ENCODE assay signal across 7 cellular contexts in the genomic region with DNA sequence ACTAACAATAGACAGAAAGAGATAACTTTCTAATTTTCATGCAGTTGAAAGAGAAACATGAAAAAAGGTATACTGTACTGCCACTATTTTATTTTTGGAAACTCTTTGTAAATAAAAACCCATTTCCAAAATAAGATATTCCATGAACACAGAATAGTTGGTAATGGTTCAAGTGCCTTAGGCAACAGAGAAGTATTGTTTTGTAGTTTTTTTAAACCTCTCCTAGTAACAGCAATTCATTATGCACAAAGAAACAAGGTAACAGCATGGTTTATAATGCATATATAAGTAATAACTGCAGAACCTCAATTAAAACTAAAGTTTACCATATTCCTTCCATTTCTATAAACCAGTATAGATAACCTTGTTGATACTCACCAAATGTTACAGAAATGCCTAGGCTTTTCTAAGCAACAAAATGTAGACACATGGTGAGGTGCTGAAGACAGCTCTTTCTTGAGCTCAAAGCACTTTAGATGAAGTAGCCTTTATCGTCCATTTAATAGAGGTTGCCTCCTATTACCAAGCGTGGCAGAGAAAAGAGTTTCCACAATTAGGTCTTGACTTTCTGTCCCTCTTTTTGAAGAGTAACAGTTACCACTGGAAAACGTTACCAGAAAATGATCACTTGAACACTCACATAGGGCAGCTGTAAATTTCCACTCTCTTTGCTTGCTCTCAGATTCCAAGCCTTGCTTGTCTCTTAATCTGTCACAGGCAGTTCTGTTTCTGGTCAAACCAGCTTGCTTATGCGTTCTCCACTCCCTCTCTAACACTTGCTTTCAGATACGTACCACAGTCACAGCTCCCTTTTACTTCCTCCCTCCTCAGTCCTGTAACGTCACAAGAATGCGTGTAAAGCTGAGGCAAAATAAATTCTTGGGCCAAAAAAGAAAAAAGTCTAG. TPM values are rescaled to one million over a fixed set of nuclear protein-coding genes. Genes with fewer than 3 reads are reported as not detected.
A peak's percentile ranks its signal among the peaks of the same experiment; 100 is the strongest.
DNase-seq lines count a peak whose midpoint lies in the region; ATAC-seq and TF ChIP-seq lines count a peak whose summit lies in the region.

No MANE protein-coding gene starts in this region.

- no peak for TF ChIP-seq POLR2A in esophagus muscularis mucosa (IDR thresholded peaks at IDR 0.05; ENCODE audit: low read depth)

- no peaks in the 10 kb centered on the region for H3K36me3 ChIP-seq in esophagus muscularis mucosa

- H3K4me3 ChIP-seq in esophagus muscularis mucosa = peak overlapping the region; percentile 50 to 64 (median 57)

- whole genome bisulfite sequencing in esophagus muscularis mucosa = 16% methylated on average over 7 of the region's 7 CpGs

- H3K4me3 Mint-ChIP-seq in natural killer cell = no peak overlapping the region
- no peak overlapping the region for H3K4me3 Mint-ChIP-seq in activated T-helper 2 cell treated with anti-CD3 and anti-CD28 coated beads, Interferon-gamma antibody, Interleukin-2, Interleukin-4, amounts not matched to agents 10 μg/mL and 5 μg/mL and 100 μg/mL, durations not matched to agents 14 hours and 24 hours and 36 hours (ENCODE audit: low read depth)
- no peak overlapping the region for H3K4me3 Mint-ChIP-seq in T-cell

- H3K4me1 ChIP-seq in esophagus muscularis mucosa = peaks cover 0 to 39% (median 17%) of the 10 kb centered on the region in 4 donors

- H3K4me1 Mint-ChIP-seq in natural killer cell (peaks cover 0 to 8% of the 10 kb centered on the region in 2 donors), T-cell (no peaks in the 10 kb centered on the region)
- H3K4me1 Mint-ChIP-seq in activated T-helper 2 cell treated with anti-CD3 and anti-CD28 coated beads, Interferon-gamma antibody, Interleukin-2, Interleukin-4, amounts not matched to agents 10 μg/mL and 5 μg/mL and 100 μg/mL, durations not matched to agents 14 hours and 24 hours and 36 hours (ENCODE audit: low read depth) = no peaks in the 10 kb centered on the region

- POLR2A ChIA-PET in T-cell (lab: Charles Lee) = interaction anchor here in 1 of 2 donors (0.6 kb wide), 1 partner anchor 1917 kb away, joined by 4 read pairs; no protein-coding TSS in a partner anchor

- peak; percentile 87 for ATAC-seq in GM21360 (IDR thresholded peaks at IDR 0.05; ENCODE audit: unreplicated experiment)
- ATAC-seq in natural killer cell = peak; percentile 57 to 78 (median 60)
- no peak for ATAC-seq in T-cell (replicated peaks in 1 of 4)

- no peak for TF ChIP-seq EP300 in esophagus muscularis mucosa (IDR thresholded peaks at IDR 0.05)

- no peak for TF ChIP-seq CTCF in esophagus muscularis mucosa (IDR thresholded peaks at IDR 0.05)
- TF ChIP-seq CTCF in natural killer cell (IDR thresholded peaks at IDR 0.05) = no peak

- H3K27ac Mint-ChIP-seq in natural killer cell = peak overlapping the region in 1 of 2 donors; percentile 52
- no peak overlapping the region for H3K27ac Mint-ChIP-seq in activated T-helper 2 cell treated with anti-CD3 and anti-CD28 coated beads, Interferon-gamma antibody, Interleukin-2, Interleukin-4, amounts not matched to agents 10 μg/mL and 5 μg/mL and 100 μg/mL, durations not matched to agents 14 hours and 24 hours and 36 hours
- no peak overlapping the region for H3K27ac Mint-ChIP-seq in T-cell

- intact Hi-C loops in esophagus muscularis mucosa (cut with DNase I) = no loop called here
- intact Hi-C loops in natural killer cell (cut with micrococcal nuclease) = no loop called here
- intact Hi-C loops in activated T-helper 2 cell treated with anti-CD3 and anti-CD28 coated beads, Interferon-gamma antibody, Interleukin-2, Interleukin-4, amounts not matched to agents 10 μg/mL and 5 μg/mL and 100 μg/mL, durations not matched to agents 14 hours and 24 hours and 36 hours (cut with micrococcal nuclease) = no loop called here

- peaks cover 0 to 19% (median 10%) of the 10 kb centered on the region in 4 donors for H3K9me3 ChIP-seq in esophagus muscularis mucosa

- CTCF ChIA-PET in T-cell (lab: Charles Lee) = no interaction called here

- H3K9me3 Mint-ChIP-seq in natural killer cell (peaks cover 4 to 18% of the 10 kb centered on the region in 2 donors), T-cell (peaks cover 17 to 28% (median 18%) of the 10 kb centered on the region in 3 donors)
- peaks cover 27% of the 10 kb centered on the region for H3K9me3 Mint-ChIP-seq in activated T-helper 2 cell treated with anti-CD3 and anti-CD28 coated beads, Interferon-gamma antibody, Interleukin-2, Interleukin-4, amounts not matched to agents 10 μg/mL and 5 μg/mL and 100 μg/mL, durations not matched to agents 14 hours and 24 hours and 36 hours

- DNase-seq in NOMO-1 (lab: John Stamatoyannopoulos, UW; ENCODE audit: unreplicated experiment in 2 of 2) (peak; percentile 46 to 70), esophagus muscularis mucosa (ENCODE audit: extremely low spot score) (no peak), natural killer cell (no peak), T-cell (no peak)
- DNase-seq in activated CD4-positive, CD25-positive, alpha-beta regulatory T cell treated with anti-CD3 and anti-CD28 coated beads, Interleukin-2, amount 50 U/mL, for 72 hours = no peak
- DNase-seq in activated T-helper 2 cell treated with anti-CD3 and anti-CD28 coated beads, Interferon-gamma antibody, Interleukin-2, Interleukin-4, amounts not matched to agents 10 μg/mL and 5 μg/mL and 100 μg/mL, durations not matched to agents 14 hours and 24 hours and 36 hours (ENCODE audit: low spot score) = no peak

- peaks cover 20% of the 10 kb centered on the region for H3K36me3 Mint-ChIP-seq in natural killer cell
- H3K36me3 Mint-ChIP-seq in activated T-helper 2 cell treated with anti-CD3 and anti-CD28 coated beads, Interferon-gamma antibody, Interleukin-2, Interleukin-4, amounts not matched to agents 10 μg/mL and 5 μg/mL and 100 μg/mL, durations not matched to agents 14 hours and 24 hours and 36 hours (ENCODE audit: low read depth) = no peaks in the 10 kb centered on the region
- peaks cover 32% of the 10 kb centered on the region for H3K36me3 Mint-ChIP-seq in T-cell

- no peaks in the 10 kb centered on the region for H3K27me3 ChIP-seq in esophagus muscularis mucosa

- H3K27ac ChIP-seq in esophagus muscularis mucosa (replicated peaks in 1 of 4) = peak overlapping the region; percentile 82 to 89 (median 88)

- H3K27me3 Mint-ChIP-seq in natural killer cell (ENCODE audit: low read depth in 2 of 2) = no peaks in the 10 kb centered on the region
- peaks cover 3% of the 10 kb centered on the region for H3K27me3 Mint-ChIP-seq in activated T-helper 2 cell treated with anti-CD3 and anti-CD28 coated beads, Interferon-gamma antibody, Interleukin-2, Interleukin-4, amounts not matched to agents 10 μg/mL and 5 μg/mL and 100 μg/mL, durations not matched to agents 14 hours and 24 hours and 36 hours (ENCODE audit: low read depth)
- H3K27me3 Mint-ChIP-seq in T-cell = peaks cover 0 to 5% of the 10 kb centered on the region in 2 donors

RNA-seq across cellular contexts. Expression of gene CAB39L, which starts 42.9 kb away (rescaled TPM):
- total RNA-seq in esophagus muscularis mucosa = 100 to 1,000 TPM in 1 of 4 donors, 10 to 100 TPM in 3; 75.4 to 119 (median 81.8) TPM
- 1 to 10 TPM; 4.4 to 6.5 (median 6.0) TPM for total RNA-seq in natural killer cell
- 4.0 and 5.8 TPM in 2 replicates for total RNA-seq in activated T-helper 2 cell treated with anti-CD3 and anti-CD28 coated beads, Interferon-gamma antibody, Interleukin-2, Interleukin-4, amounts not matched to agents 10 μg/mL and 5 μg/mL and 100 μg/mL, durations not matched to agents 14 hours and 24 hours and 36 hours
- total RNA-seq in T-cell = 1 to 10 TPM; 3.4 to 5.9 (median 5.0) TPM

RNA-seq across cellular contexts. Expression of gene SETDB2, which starts 43.1 kb away (rescaled TPM):
- total RNA-seq in esophagus muscularis mucosa (10 to 100 TPM in 1 of 4 donors, 1 to 10 TPM in 3; 8.4 to 13.3 (median 9.3) TPM), natural killer cell (10 to 100 TPM; 15.8 to 17.4 (median 16.4) TPM), T-cell (10 to 100 TPM; 20.0 to 22.2 (median 21.1) TPM)
- 10.8 and 11.0 TPM in 2 replicates for total RNA-seq in activated T-helper 2 cell treated with anti-CD3 and anti-CD28 coated beads, Interferon-gamma antibody, Interleukin-2, Interleukin-4, amounts not matched to agents 10 μg/mL and 5 μg/mL and 100 μg/mL, durations not matched to agents 14 hours and 24 hours and 36 hours

Comparison
In these comparisons a context has a peak if more than half of its experiments do, and no peak if none do; other contexts are left out.
1. ATAC-seq: peak in GM21360 (single experiment) and natural killer cell (3 of 3); none in T-cell (0 of 4).
2. DNase-seq: peak in NOMO-1 (2 of 2); none in esophagus muscularis mucosa (single experiment), natural killer cell (single experiment), activated CD4-positive, CD25-positive, alpha-beta regulatory T cell treated with anti-CD3 and anti-CD28 coated beads, Interleukin-2, amount 50 U/mL, for 72 hours (single experiment), activated T-helper 2 cell treated with anti-CD3 and anti-CD28 coated beads, Interferon-gamma antibody, Interleukin-2, Interleukin-4, amounts not matched to agents 10 μg/mL and 5 μg/mL and 100 μg/mL, durations not matched to agents 14 hours and 24 hours and 36 hours (single experiment) and T-cell (0 of 34).
3. RNA of gene CAB39L, which starts 42.9 kb away (total RNA-seq): 75.4 to 119 TPM in esophagus muscularis mucosa; 4.4 to 6.5 TPM in natural killer cell, 4.0 to 5.8 TPM in activated T-helper 2 cell treated with anti-CD3 and anti-CD28 coated beads, Interferon-gamma antibody, Interleukin-2, Interleukin-4, amounts not matched to agents 10 μg/mL and 5 μg/mL and 100 μg/mL, durations not matched to agents 14 hours and 24 hours and 36 hours and 3.4 to 5.9 TPM in T-cell; every median in the first group is over 10 times any median in the second.